ENCODE assay signal across 1 cellular context in genomic region chr6:109493865-109494264, GRCh38.
TF ChIP-seq lines count a peak whose summit lies in the region.

No MANE protein-coding gene starts in this region.

TF ChIP-seq in GM23338, 12 proteins besides CTCF, POLR2A, EP300 and RAD21 (continued from another document):
- no peak for TF ChIP-seq REST (IDR thresholded peaks at IDR 0.05; ENCODE audit: unreplicated experiment)
- no peak for TF ChIP-seq STAT1 (IDR thresholded peaks at IDR 0.05; ENCODE audit: unreplicated experiment)
- TF ChIP-seq ETS1 (IDR thresholded peaks at IDR 0.05) = no peak
- TF ChIP-seq EZH2 (IDR thresholded peaks at IDR 0.05; ENCODE audit: low read depth, unreplicated experiment) = no peak
- TF ChIP-seq ZNF462 (CRISPR knock-in tag; IDR thresholded peaks at IDR 0.05) = no peak
- TF ChIP-seq NANOG (IDR thresholded peaks at IDR 0.05; ENCODE audit: borderline replicate concordance) = no peak
- TF ChIP-seq CREB1 (CRISPR knock-in tag; IDR thresholded peaks at IDR 0.05; ENCODE audit: low read depth) = no peak
TF ChIP-seq in GM23338: peak in this region for 0.
